20 cellular contexts compared by ENCODE assay signal in the genomic region with DNA sequence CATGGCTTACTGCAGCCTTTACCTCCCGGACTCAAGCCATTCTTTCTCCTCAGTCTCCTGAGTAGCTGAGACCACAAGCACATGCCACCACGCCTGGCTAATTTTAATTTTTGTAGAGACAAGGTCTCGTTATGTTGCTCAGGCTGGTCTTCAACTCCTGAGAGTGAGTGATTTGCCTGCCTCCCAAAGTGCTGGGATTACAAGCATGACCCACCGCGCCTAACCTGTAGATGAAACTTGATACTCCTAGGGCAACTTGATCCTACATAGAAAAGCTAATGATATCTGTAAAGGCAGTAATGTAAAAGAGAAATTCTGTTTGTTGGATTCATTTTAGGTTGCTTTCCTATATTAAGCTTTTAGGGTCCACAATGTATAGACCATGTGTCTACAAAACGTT.
"Had no signal": no experiment of that assay in that cellular context is flagged by ENCODE, and none has a peak within 500 bp of the region (broad histone marks: within the 10 kb centered on the region; RNA-seq: fewer than 3 reads in every experiment).

No MANE protein-coding gene starts in this region.

- H3K27ac Mint-ChIP-seq: naive thymus-derived CD4-positive, alpha-beta T cell; neural progenitor cell; progenitor cell of endocrine pancreas; stimulated activated naive B cell treated with anti-CD40 and anti-IgM and Interleukin-4, amounts not matched to agents 10 μg/mL and 1 μg/mL and 100 μg/mL, for 72 hours; stimulated activated naive CD8-positive, alpha-beta T cell treated with anti-CD3 and anti-CD28 coated beads, Interleukin-15, Interleukin-2, amounts not matched to agents 100 ng/mL and 50 ng/mL, for 24 hours had no signal

- H3K27me3 ChIP-seq: dorsolateral prefrontal cortex, left lung, neural progenitor cell, right lobe of liver, transverse colon had no signal

- ATAC-seq: left lung; naive thymus-derived CD4-positive, alpha-beta T cell; right lobe of liver; stimulated activated naive B cell treated with anti-CD40 and anti-IgM and Interleukin-4, amounts not matched to agents 10 μg/mL and 1 μg/mL and 100 μg/mL, for 72 hours had no signal

- H3K4me1 ChIP-seq: left lung, neural progenitor cell, parathyroid adenoma, right lobe of liver, transverse colon had no signal

- H3K4me3 Mint-ChIP-seq: naive thymus-derived CD4-positive, alpha-beta T cell; nephron; neural progenitor cell; stimulated activated naive B cell treated with anti-CD40 and anti-IgM and Interleukin-4, amounts not matched to agents 10 μg/mL and 1 μg/mL and 100 μg/mL, for 72 hours; stimulated activated naive CD8-positive, alpha-beta T cell treated with anti-CD3 and anti-CD28 coated beads, Interleukin-15, Interleukin-2, amounts not matched to agents 100 ng/mL and 50 ng/mL, for 24 hours had no signal

- DNase-seq: dorsolateral prefrontal cortex; effector CD4-positive, alpha-beta T cell; head of caudate nucleus; kidney; left lung; mesendoderm; midbrain; naive thymus-derived CD4-positive, alpha-beta T cell; right lobe of liver; small intestine; stimulated activated CD4-positive, alpha-beta T cell treated with anti-CD3 and anti-CD28 coated beads, Interleukin-15, amount 100 ng/mL, for 24 hours; stimulated activated CD4-positive, alpha-beta T cell treated with anti-CD3 and anti-CD28 coated beads, Interleukin-2, amount 100 ng/mL, for 48 hours; stimulated activated naive B cell treated with anti-CD40 and anti-IgM and Interleukin-4, amounts not matched to agents 10 μg/mL and 1 μg/mL and 100 μg/mL, for 72 hours; transverse colon had no signal

- H3K27ac ChIP-seq: dorsolateral prefrontal cortex, left lung, neural progenitor cell, parathyroid adenoma, right lobe of liver, thoracic aorta, transverse colon had no signal

- H3K27me3 Mint-ChIP-seq: naive thymus-derived CD4-positive, alpha-beta T cell; progenitor cell of endocrine pancreas; stimulated activated naive B cell treated with anti-CD40 and anti-IgM and Interleukin-4, amounts not matched to agents 10 μg/mL and 1 μg/mL and 100 μg/mL, for 72 hours; stimulated activated naive CD8-positive, alpha-beta T cell treated with anti-CD3 and anti-CD28 coated beads, Interleukin-15, Interleukin-2, amounts not matched to agents 100 ng/mL and 50 ng/mL, for 24 hours had no signal

- H3K9me3 ChIP-seq: left lung, right lobe of liver, thoracic aorta, transverse colon had no signal

- H3K4me1 Mint-ChIP-seq: naive thymus-derived CD4-positive, alpha-beta T cell; nephron; stimulated activated naive B cell treated with anti-CD40 and anti-IgM and Interleukin-4, amounts not matched to agents 10 μg/mL and 1 μg/mL and 100 μg/mL, for 72 hours had no signal

- H3K36me3 Mint-ChIP-seq: naive thymus-derived CD4-positive, alpha-beta T cell; neural progenitor cell; stimulated activated naive B cell treated with anti-CD40 and anti-IgM and Interleukin-4, amounts not matched to agents 10 μg/mL and 1 μg/mL and 100 μg/mL, for 72 hours had no signal

- H3K36me3 ChIP-seq: left lung, neural progenitor cell, right lobe of liver, thoracic aorta, transverse colon had no signal

- H3K9me3 Mint-ChIP-seq: nephron; neural progenitor cell; stimulated activated naive CD8-positive, alpha-beta T cell treated with anti-CD3 and anti-CD28 coated beads, Interleukin-15, Interleukin-2, amounts not matched to agents 100 ng/mL and 50 ng/mL, for 24 hours had no signal

- H3K4me3 ChIP-seq: dorsolateral prefrontal cortex, left lung, neural progenitor cell, right lobe of liver, thoracic aorta, transverse colon had no signal
